8 cellular contexts compared by ENCODE assay signal in the genomic region with DNA sequence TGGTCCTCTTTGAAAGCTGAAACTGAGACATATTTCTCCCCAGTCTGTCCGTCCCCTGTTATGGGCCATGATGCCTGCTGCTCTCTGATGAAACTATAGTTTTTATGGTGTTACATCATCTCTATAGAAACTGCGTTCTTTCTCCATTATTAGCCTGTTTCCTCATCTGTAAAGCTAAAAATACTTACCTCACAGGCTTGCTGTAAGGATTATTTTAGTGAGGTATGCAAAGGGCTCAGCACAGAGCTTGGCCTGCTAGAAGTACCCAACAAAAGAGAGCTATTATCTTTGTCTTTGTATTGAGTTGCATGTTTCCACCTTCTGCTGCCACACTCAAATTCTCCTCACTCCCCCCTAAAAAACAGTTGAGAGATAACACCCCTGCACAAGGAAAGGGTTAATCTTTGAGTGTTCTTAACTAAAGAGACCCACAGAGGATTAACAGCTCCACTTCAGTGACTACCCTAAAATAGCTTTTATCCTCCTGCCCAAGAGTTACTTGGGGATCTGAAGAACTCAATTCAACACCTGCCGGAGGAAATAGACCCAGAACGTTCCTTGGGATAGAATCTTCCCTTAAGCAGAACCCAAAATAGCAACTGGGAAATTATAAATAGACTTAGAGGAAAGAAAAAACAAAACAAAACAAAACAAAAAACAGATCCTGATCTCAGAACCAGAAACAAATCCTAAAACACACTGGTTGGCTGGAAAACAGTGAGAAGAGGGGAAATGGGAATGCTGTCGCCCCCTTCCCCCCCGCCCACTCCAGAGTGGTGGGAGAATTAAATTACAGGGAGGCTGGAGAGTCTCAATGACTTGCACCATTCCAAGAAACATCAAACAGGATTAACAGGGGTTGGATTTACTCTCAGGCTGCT. TPM values are rescaled to one million over a fixed set of nuclear protein-coding genes. Genes with fewer than 3 reads are reported as not detected.
DNase-seq lines count a peak whose midpoint lies in the region; ATAC-seq and TF ChIP-seq lines count a peak whose summit lies in the region.

No MANE protein-coding gene starts in this region.

- peaks cover 22% of the 10 kb centered on the region for H3K79me2 ChIP-seq in trophoblast cell (ENCODE audit: control insufficient read depth, insufficient read depth, low read length, poor library complexity)

- H3K27me3 ChIP-seq in esophagus (ENCODE audit: control insufficient read depth in 1 of 2, insufficient read depth in 2 of 2, low read length in 2 of 2) (no peaks in the 10 kb centered on the region), trophoblast cell (ENCODE audit: insufficient read depth, low read length) (no peaks in the 10 kb centered on the region)

- no peak overlapping the region for H2AFZ ChIP-seq in trophoblast cell (ENCODE audit: insufficient read depth, low read length, poor library complexity)

- 25 to 30% methylated on average over 6 of the region's 6 CpGs for WGBS in esophagus, 2 donors
- no CpG with 5 or more reads among the region's 6 CpGs for WGBS in trophoblast cell (ENCODE audit: extremely low coverage, insufficient coverage, insufficient read length)

- H3K4me1 ChIP-seq in esophagus (ENCODE audit: control insufficient read depth in 2 of 2, insufficient read depth in 2 of 2, low read length in 1 of 2): peaks cover 10 to 13% of the 10 kb centered on the region in 2 donors
- peaks cover 22 to 24% of the 10 kb centered on the region in 2 experiments for H3K4me1 ChIP-seq in trophoblast cell (ENCODE audit: control insufficient read depth in 1 of 2, insufficient read depth in 2 of 2, low read length in 2 of 2)

- peak overlapping the region; percentile 93 to 95 for H3K27ac ChIP-seq in esophagus (ENCODE audit: low read depth in 2 of 2, low read length in 1 of 2)
- no peak overlapping the region for H3K27ac ChIP-seq in trophoblast cell (ENCODE audit: low read depth, low read length)

- H3K23ac ChIP-seq in trophoblast cell (ENCODE audit: low read length): no peak overlapping the region

- H3K18ac ChIP-seq in trophoblast cell (ENCODE audit: low read length): no peak overlapping the region

- H3K4me2 ChIP-seq in trophoblast cell (ENCODE audit: low read length): no peak overlapping the region

- H3K4me3 ChIP-seq in GM12875 (ENCODE audit: low read depth, low read length) (peak overlapping the region; percentile 87), esophagus (ENCODE audit: low read depth in 1 of 2, low read length in 2 of 2) (peak overlapping the region; percentile 91 to 100), trophoblast cell (ENCODE audit: low read depth, low read length) (no peak overlapping the region)

- no peak overlapping the region for H2AK5ac ChIP-seq in trophoblast cell (ENCODE audit: low read length)

- no peak overlapping the region for H2BK5ac ChIP-seq in trophoblast cell (ENCODE audit: low read depth, low read length, poor library complexity)

- no peak overlapping the region for H3K14ac ChIP-seq in trophoblast cell (ENCODE audit: low read length)

- peak; percentile 17 for DNase-seq in RKO (ENCODE audit: low spot score)
- DNase-seq in trophoblast cell: peak in 1 of 2 donors; percentile 30
- no peak for DNase-seq in NCI-H774 (lab: John Stamatoyannopoulos, UW)

- H3K4ac ChIP-seq in trophoblast cell (ENCODE audit: low read depth, low read length): peak overlapping the region; percentile 99

- no peak overlapping the region for H4K12ac ChIP-seq in trophoblast cell (ENCODE audit: low read depth, low read length)

- no peak for TF ChIP-seq CTCF in GM12875 (IDR thresholded peaks at IDR 0.05; ENCODE audit: borderline replicate concordance, insufficient read depth, low read depth, low read length)

- no peak overlapping the region for H2BK120ac ChIP-seq in trophoblast cell (ENCODE audit: insufficient read depth, low read length, poor library complexity)

- peaks cover 13% of the 10 kb centered on the region for H3K79me1 ChIP-seq in trophoblast cell (ENCODE audit: low read length)

- H3K9me3 ChIP-seq in esophagus (ENCODE audit: control insufficient read depth in 2 of 2, insufficient read depth in 1 of 2, low read depth in 1 of 2, low read length in 1 of 2): no peaks in the 10 kb centered on the region
- H3K9me3 ChIP-seq in trophoblast cell (ENCODE audit: insufficient read depth, low read depth, low read length): no peaks in the 10 kb centered on the region

- H2BK12ac ChIP-seq in trophoblast cell (ENCODE audit: low read length): no peak overlapping the region

- no peak overlapping the region for H4K91ac ChIP-seq in trophoblast cell (ENCODE audit: low read depth, low read length)

- ATAC-seq in HG03354 (IDR thresholded peaks at IDR 0.05; ENCODE audit: poor library complexity, severe bottlenecking, unreplicated experiment) (no peak), HG03159 (IDR thresholded peaks at IDR 0.05; ENCODE audit: unreplicated experiment) (no peak), GM21619 (IDR thresholded peaks at IDR 0.05; ENCODE audit: unreplicated experiment) (no peak)

- H3K36me3 ChIP-seq in esophagus (ENCODE audit: control insufficient read depth in 2 of 2, insufficient read depth in 2 of 2, low read length in 1 of 2) (peaks cover 5 to 7% of the 10 kb centered on the region in 2 donors), trophoblast cell (ENCODE audit: control insufficient read depth in 1 of 2, insufficient read depth in 2 of 2, low read length in 2 of 2) (peaks cover 24 to 30% of the 10 kb centered on the region in 2 experiments)

- H4K8ac ChIP-seq in trophoblast cell (ENCODE audit: low read depth, low read length): no peak overlapping the region

- no peak overlapping the region for H3K9ac ChIP-seq in trophoblast cell (ENCODE audit: low read length)

RNA-seq across cellular contexts. Expression of a gene that starts 1.8 kb away (rescaled TPM):
- 1 to 10 TPM; 4.1 to 6.4 TPM for polyA plus RNA-seq in esophagus
- 20.8 and 21.5 TPM in 2 replicates for polyA plus RNA-seq in trophoblast cell (2013)

RNA-seq across cellular contexts. Expression of a gene that starts 1.9 kb away (rescaled TPM):
- polyA plus RNA-seq in esophagus: 1 to 10 TPM; 5.2 to 7.8 TPM
- polyA plus RNA-seq in trophoblast cell (2013): 25.0 and 25.5 TPM in 2 replicates
